In genomic region chrX:123962794-123963373, GRCh38 we compare ENCODE assay signal across 8 cellular contexts. TPM values are rescaled to one million over a fixed set of nuclear protein-coding genes. Genes with fewer than 3 reads are reported as not detected.
DNase-seq lines count a peak whose midpoint lies in the region; ATAC-seq, FAIRE-seq and TF ChIP-seq lines count a peak whose summit lies in the region.

No MANE protein-coding gene starts in this region.

- H3K79me1 ChIP-seq in H1 (ENCODE audit: low read depth, low read length), result no peaks in the 10 kb centered on the region
- H3K79me1 ChIP-seq in mesenchymal stem cell (replicated peaks; ENCODE audit: low read length, poor library complexity, severe bottlenecking), result no peaks in the 10 kb centered on the region

- peaks cover 0 to 15% of the 10 kb centered on the region in 2 donors for H3K27me3 Mint-ChIP-seq in CD8-positive, alpha-beta memory T cell

- H3K4me3 Mint-ChIP-seq in CD8-positive, alpha-beta memory T cell, result peak overlapping the region; percentile 86 to 100 (median 97)

- H3K27ac Mint-ChIP-seq in CD8-positive, alpha-beta memory T cell, result peak overlapping the region; percentile 91 to 99 (median 96)

- no peak overlapping the region for H3K14ac ChIP-seq in H1 (ENCODE audit: insufficient read length)
- H3K14ac ChIP-seq in mesenchymal stem cell (ENCODE audit: low read length in 2 of 2), result no peak overlapping the region

- peak overlapping the region; percentile 32; the same call in 1 of the 2 replicates for H2BK5ac ChIP-seq in H1 (ENCODE audit: low read depth, low read length)
- no peak overlapping the region for H2BK5ac ChIP-seq in mesenchymal stem cell (ENCODE audit: low read depth, low read length, poor library complexity, severe bottlenecking)

- H2AFZ ChIP-seq in H1 (ENCODE audit: low read length) (no peak overlapping the region), mesenchymal stem cell (ENCODE audit: low read depth, low read length) (no peak overlapping the region)

- TF ChIP-seq POLR2A in H1 (IDR thresholded peaks at IDR 0.05; ENCODE audit: control extremely low read depth in 1 of 2, low read depth in 2 of 2, low read length in 2 of 2), result peak; percentile 66 to 70

- no peak overlapping the region for H2BK12ac ChIP-seq in H1 (ENCODE audit: low read depth, low read length)
- H2BK12ac ChIP-seq in mesenchymal stem cell (ENCODE audit: low read length in 2 of 2), result no peak overlapping the region

- CTCF ChIA-PET in CD8-positive, alpha-beta memory T cell (lab: Charles Lee), result interaction anchor here (0.7 kb wide), 1 partner anchor 230 kb away, joined by 3 read pairs; no protein-coding TSS in a partner anchor
- CTCF ChIA-PET in H1 (lab: Charles Lee; ENCODE audit: partially characterized antibody), result no interaction called here

- peak overlapping the region; percentile 8 for H4K5ac ChIP-seq in H1 (ENCODE audit: insufficient read length, low read depth, low read length)

- H2AK5ac ChIP-seq in H1 (ENCODE audit: low read depth, low read length) (no peak overlapping the region), mesenchymal stem cell (ENCODE audit: low read length, severe bottlenecking) (no peak overlapping the region)

- peak; percentile 69 to 91 (median 87) for DNase-seq in CD8-positive, alpha-beta memory T cell
- peak; percentile 45 for DNase-seq in HTR-8/SVneo (ENCODE audit: insufficient read length, low spot score)
- peak; percentile 90 for DNase-seq in NOMO-1 (lab: John Stamatoyannopoulos, UW; ENCODE audit: unreplicated experiment in 2 of 2)
- DNase-seq in activated CD8-positive, alpha-beta memory T cell treated with anti-CD3 and anti-CD28 coated beads for 48 hours (ENCODE audit: low read depth in 2 of 3, low spot score in 2 of 3), result peak; percentile 13 to 66 (median 45)
- peak in 1 of 2 experiments; percentile 64 for DNase-seq in H1 (ENCODE audit: low read depth in 1 of 2, low spot score in 2 of 2)
- DNase-seq in mesenchymal stem cell, result peak; percentile 97
- DNase-seq in stimulated activated CD8-positive, alpha-beta memory T cell treated with anti-CD3 and anti-CD28 coated beads, Interleukin-12 subunit alpha, Interleukin-12 subunit beta, amount 100 ng/mL, for 4 hours (ENCODE audit: low read depth), result peak; percentile 66

- peak overlapping the region; percentile 11 to 65 for H3K4me2 ChIP-seq in H1 (ENCODE audit: insufficient read depth in 1 of 2, low read depth in 2 of 2, low read length in 2 of 2)
- peak overlapping the region; percentile 49 for H3K4me2 ChIP-seq in mesenchymal stem cell (ENCODE audit: low read length, poor library complexity, severe bottlenecking)

- H4K20me1 ChIP-seq in H1 (replicated peaks in 1 of 2; ENCODE audit: control insufficient read depth in 1 of 2, insufficient read depth in 2 of 2, low read length in 2 of 2), result peaks cover 0 to 6% of the 10 kb centered on the region in 2 experiments

- H3K27ac ChIP-seq in CD8-positive, alpha-beta memory T cell (ENCODE audit: low read depth, low read length), result peak overlapping the region; percentile 93
- H3K27ac ChIP-seq in H1 (ENCODE audit: low read depth, low read length) (peak overlapping the region; percentile 97), mesenchymal stem cell (ENCODE audit: low read length, poor library complexity, severe bottlenecking) (peak overlapping the region; percentile 94)

- peak overlapping the region; percentile 91 for H3K4me3 ChIP-seq in CD8-positive, alpha-beta memory T cell (ENCODE audit: low read length)
- H3K4me3 ChIP-seq in H1 (ENCODE audit: extremely low read depth in 1 of 4, insufficient read depth in 2 of 4, low read depth in 3 of 4, low read length in 4 of 4), result peak overlapping the region; percentile 85 to 100 (median 94)
- H3K4me3 ChIP-seq in mesenchymal stem cell (ENCODE audit: insufficient read depth in 1 of 2, low read depth in 1 of 2, low read length in 2 of 2), result peak overlapping the region; percentile 40 to 78

- H3K18ac ChIP-seq in H1 (ENCODE audit: extremely low read depth, low read length) (no peak overlapping the region), mesenchymal stem cell (ENCODE audit: low read depth in 1 of 2, low read length in 2 of 2) (peak overlapping the region in 1 of 2 experiments; percentile 80)

- no peaks in the 10 kb centered on the region for H3K9me3 ChIP-seq in CD8-positive, alpha-beta memory T cell (ENCODE audit: low read length)
- H3K9me3 ChIP-seq in H1 (ENCODE audit: insufficient read depth in 2 of 2, low read depth in 1 of 2, low read length in 1 of 2), result no peaks in the 10 kb centered on the region
- no peaks in the 10 kb centered on the region for H3K9me3 ChIP-seq in mesenchymal stem cell (ENCODE audit: control insufficient read depth, low read length)

- 0 out of 2 replicates have a peak overlapping the region, but pooled peaks have one; percentile 68 for H4K8ac ChIP-seq in H1 (ENCODE audit: extremely low read depth, insufficient read depth, low read length)
- no peak overlapping the region for H4K8ac ChIP-seq in mesenchymal stem cell (ENCODE audit: low read length)

- no peaks in the 10 kb centered on the region for H3K23me2 ChIP-seq in H1 (ENCODE audit: low read depth, low read length)

- no peak for TF ChIP-seq CTCF in H1 (IDR thresholded peaks at IDR 0.05; ENCODE audit: control extremely low read depth in 1 of 3, insufficient read depth in 1 of 3, low read depth in 1 of 3, low read length in 3 of 3)

- peak; percentile 50 for ATAC-seq in GM21381 (IDR thresholded peaks at IDR 0.05; ENCODE audit: unreplicated experiment)

- POLR2A ChIA-PET in CD8-positive, alpha-beta memory T cell (lab: Charles Lee), result interaction anchor here (1.4 kb wide), 1 partner anchor 14 kb away, joined by 8 read pairs; no protein-coding TSS in a partner anchor
- POLR2A ChIA-PET in H1 (lab: Charles Lee; ENCODE audit: partially characterized antibody), result interaction anchor here (0.8 to 1.8 kb wide), 7 partner anchors 9 to 141 kb away, joined by 3 to 5 read pairs (median 4); no protein-coding TSS in a partner anchor

- H2BK120ac ChIP-seq in H1 (replicated peaks; ENCODE audit: low read depth, low read length), result no peak overlapping the region
- H2BK120ac ChIP-seq in mesenchymal stem cell (ENCODE audit: low read depth, low read length), result no peak overlapping the region

- H3K36me3 Mint-ChIP-seq in CD8-positive, alpha-beta memory T cell, result peaks cover 3 to 32% (median 5%) of the 10 kb centered on the region in 3 donors

- WGBS in H1 (ENCODE audit: extremely low coverage in 1 of 2, insufficient coverage in 1 of 2, insufficient read length in 1 of 2, insufficient replicate concordance in 2 of 2, low coverage in 1 of 2, low lambda C conversion rate in 2 of 2, missing lambda C conversion rate in 1 of 2), 2 experiments, result 0% methylated on average over 18 of the region's 22 CpGs; no CpG with 5 or more reads in 1 of the 2 experiments
- 0% methylated on average over 15 of the region's 22 CpGs for WGBS in mesenchymal stem cell

- H2BK15ac ChIP-seq in H1 (ENCODE audit: low read length), result no peak overlapping the region
- no peak overlapping the region for H2BK15ac ChIP-seq in mesenchymal stem cell (ENCODE audit: low read depth, poor library complexity, severe bottlenecking)

- H3K4ac ChIP-seq in H1 (replicated peaks; ENCODE audit: insufficient read length, low read depth, low read length) (no peak overlapping the region), mesenchymal stem cell (ENCODE audit: low read depth in 1 of 2, low read length in 2 of 2) (peak overlapping the region in 1 of 2 experiments; percentile 69)

- no peak overlapping the region for H2BK20ac ChIP-seq in H1 (ENCODE audit: low read length)

- H3K36me3 ChIP-seq in CD8-positive, alpha-beta memory T cell (ENCODE audit: insufficient read depth, low read length), result no peaks in the 10 kb centered on the region
- no peaks in the 10 kb centered on the region for H3K36me3 ChIP-seq in H1 (ENCODE audit: control insufficient read depth in 2 of 4, insufficient read depth in 4 of 4, low read length in 3 of 4)
- no peaks in the 10 kb centered on the region for H3K36me3 ChIP-seq in mesenchymal stem cell (ENCODE audit: control insufficient read depth in 1 of 2, insufficient read depth in 2 of 2, low read depth in 1 of 2, low read length in 2 of 2)

- H3K9ac ChIP-seq in H1 (replicated peaks in 1 of 4; ENCODE audit: extremely low read depth in 1 of 4, low read depth in 3 of 4, low read length in 3 of 4), result peak overlapping the region; percentile 71 to 96 (median 92)
- H3K9ac ChIP-seq in mesenchymal stem cell (ENCODE audit: low read length), result peak overlapping the region; percentile 98

- no peak overlapping the region for H3K23ac ChIP-seq in H1 (ENCODE audit: insufficient read length)
- no peak overlapping the region for H3K23ac ChIP-seq in mesenchymal stem cell (ENCODE audit: low read length in 2 of 2)

- peak overlapping the region; percentile 35 for H4K91ac ChIP-seq in H1 (replicated peaks; ENCODE audit: insufficient read length, low read length)
- no peak overlapping the region for H4K91ac ChIP-seq in mesenchymal stem cell (ENCODE audit: low read length)

- H3K27me3 ChIP-seq in CD8-positive, alpha-beta memory T cell (ENCODE audit: insufficient read depth, low read length, poor library complexity, severe bottlenecking), result no peaks in the 10 kb centered on the region
- H3K27me3 ChIP-seq in H1 (replicated peaks in 1 of 4; ENCODE audit: control insufficient read depth in 3 of 4, extremely low read depth in 1 of 4, insufficient read depth in 3 of 4, low read length in 3 of 4), result no peaks in the 10 kb centered on the region
- H3K27me3 ChIP-seq in mesenchymal stem cell (ENCODE audit: control insufficient read depth in 1 of 2, insufficient read depth in 1 of 2, low read length in 2 of 2), result no peaks in the 10 kb centered on the region

- no peak for FAIRE-seq in HTR-8/SVneo (lab: Jason Lieb, UNC)
- peak; percentile 70 for FAIRE-seq in H1 (lab: Jason Lieb, UNC)

- H3K4me1 Mint-ChIP-seq in CD8-positive, alpha-beta memory T cell, result peaks cover 27 to 50% (median 37%) of the 10 kb centered on the region in 3 donors

- TF ChIP-seq EP300 in H1 (IDR thresholded peaks at IDR 0.05; ENCODE audit: borderline replicate concordance in 1 of 2, low read depth in 2 of 2, low read length in 2 of 2), result no peak

- peaks cover 21 to 61% of the 10 kb centered on the region in 2 experiments for H3K79me2 ChIP-seq in H1 (ENCODE audit: control insufficient read depth in 1 of 2, insufficient read depth in 2 of 2, low read length in 2 of 2)

- H3K9me3 Mint-ChIP-seq in CD8-positive, alpha-beta memory T cell, result peaks cover 0 to 9% (median 4%) of the 10 kb centered on the region in 5 donors

- peaks cover 17% of the 10 kb centered on the region for H3K4me1 ChIP-seq in CD8-positive, alpha-beta memory T cell (ENCODE audit: insufficient read depth, low read length)
- H3K4me1 ChIP-seq in H1 (replicated peaks in 1 of 4; ENCODE audit: control insufficient read depth in 3 of 4, insufficient read depth in 4 of 4, low read length in 3 of 4), result no peaks in the 10 kb centered on the region
- no peaks in the 10 kb centered on the region for H3K4me1 ChIP-seq in mesenchymal stem cell (ENCODE audit: control insufficient read depth, insufficient read depth, low read depth, low read length)

- TF ChIP-seq RAD21 in H1 (IDR thresholded peaks at IDR 0.05 in 1 of 2, conservative IDR thresholded peaks at IDR 0.05 in 1 of 2; ENCODE audit: low read depth in 2 of 2, low read length in 2 of 2), result no peak

- H3K56ac ChIP-seq in H1 (replicated peaks; ENCODE audit: insufficient read length, low read depth, low read length), result no peak overlapping the region

RNA-seq across cellular contexts. Expression of gene STAG2, which starts 1.4 kb away (rescaled TPM):
- total RNA-seq in CD8-positive, alpha-beta memory T cell, result 100 to 1,000 TPM; 116 to 122 TPM
- polyA plus RNA-seq in CD8-positive, alpha-beta memory T cell, result 62.0 TPM
- total RNA-seq in H1 (2021; fragmentation: NEBNext Ultra II Directional; extraction: Animal tissue kit (Norgen Biotek cat#: 25700)), result 92.0 and 94.9 TPM in 2 replicates
- polyA plus RNA-seq in H1 (2011; rRNA removed), result 11.0 and 20.3 TPM in 2 replicates
- 30.0 TPM for polyA plus RNA-seq in H1 (2011; cell fraction: cytosol; rRNA removed)
- 14.1 TPM for polyA plus RNA-seq in H1 (2011; cell fraction: nucleus; rRNA removed)
- polyA plus RNA-seq in H1 (2012, experiment 1 of 2), result 46.1 to 72.4 TPM (median 52.3 TPM) in 4 replicates
- 3.4 TPM for polyA plus RNA-seq in H1 (2012, experiment 2 of 2)
- 48.5 TPM for polyA plus RNA-seq in H1 (2013, experiment 1 of 2)
- 46.0 TPM for polyA plus RNA-seq in H1 (2013, experiment 2 of 2)
- polyA minus RNA-seq in H1 (2011; rRNA and poly(A)+ RNA removed), result 67.5 and 104 TPM in 2 replicates
- 53.4 TPM for polyA minus RNA-seq in H1 (2011; cell fraction: cytosol; rRNA and poly(A)+ RNA removed)
- 79.1 TPM for polyA minus RNA-seq in H1 (2011; cell fraction: nucleus; rRNA and poly(A)+ RNA removed)
- 30.9 TPM for polyA plus RNA-seq in mesenchymal stem cell (2013, experiment 1 of 2)
- polyA plus RNA-seq in mesenchymal stem cell (2013, experiment 2 of 2), result 35.6 TPM
